16 cellular contexts compared by ENCODE assay signal in the genomic region with DNA sequence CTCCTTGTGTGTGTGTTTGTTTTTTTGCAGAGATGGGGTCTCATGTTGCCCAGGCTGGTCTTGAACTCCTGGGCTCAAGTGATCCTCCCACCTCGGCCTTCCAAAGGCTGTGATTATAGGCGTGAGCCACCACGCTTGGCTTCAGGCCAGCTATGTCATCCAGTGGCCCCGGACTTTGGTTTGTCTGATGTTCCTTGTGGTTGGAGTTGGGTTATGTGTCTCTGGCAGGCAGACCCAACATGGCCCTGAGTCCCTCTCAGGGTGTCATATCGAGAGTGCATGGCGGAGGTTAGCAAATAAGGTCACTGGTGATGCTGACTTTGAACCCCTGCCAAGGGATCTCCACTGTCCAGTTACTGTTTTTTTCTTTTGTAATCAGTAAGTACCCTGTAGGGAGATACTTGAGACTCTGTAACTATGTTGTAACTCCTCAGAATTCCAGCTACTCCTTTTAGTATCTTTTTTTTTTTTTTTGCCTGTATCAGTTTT. TPM values are rescaled to one million over a fixed set of nuclear protein-coding genes. Genes with fewer than 3 reads are reported as not detected.
DNase-seq lines count a peak whose midpoint lies in the region; ATAC-seq, FAIRE-seq and TF ChIP-seq lines count a peak whose summit lies in the region.
"Had no signal": no experiment of that assay in that cellular context is flagged by ENCODE, and none has a peak within 500 bp of the region (broad histone marks: within the 10 kb centered on the region; RNA-seq: fewer than 3 reads in every experiment).

No MANE protein-coding gene starts in this region.

- H3F3A ChIP-seq in MM.1S (ENCODE audit: insufficient read depth, low read length), result no peaks in the 10 kb centered on the region

- H3K4me1 ChIP-seq in MM.1S (ENCODE audit: low read length), result no peaks in the 10 kb centered on the region
- H3K4me1 ChIP-seq: pancreas had no signal

- no peak for TF ChIP-seq CTCF in fibroblast of mammary gland (conservative IDR thresholded peaks at IDR 0.05; ENCODE audit: control insufficient read depth, insufficient read depth, low read depth, low read length)
- no peak for TF ChIP-seq CTCF in osteocyte (IDR thresholded peaks at IDR 0.05)
- no peak for TF ChIP-seq CTCF in MM.1S (IDR thresholded peaks at IDR 0.05; ENCODE audit: low read length)

- H3K27ac Mint-ChIP-seq in osteocyte (ENCODE audit: unreplicated experiment) (peak overlapping the region; percentile 45), T-helper 17 cell (no peak overlapping the region)
- H3K27ac Mint-ChIP-seq: B cell, HFFc6 had no signal

- no peak for ATAC-seq in T-helper 17 cell
- ATAC-seq: esophagus mucosa had no signal

- no peak overlapping the region for H2AFZ ChIP-seq in MM.1S (ENCODE audit: low read length)

- FAIRE-seq in RCC 7860 (lab: Jason Lieb, UNC), result no peak
- FAIRE-seq: pancreas had no signal

- H3K27me3 Mint-ChIP-seq in osteocyte (ENCODE audit: unreplicated experiment) (no peaks in the 10 kb centered on the region), T-helper 17 cell (no peaks in the 10 kb centered on the region)
- H3K27me3 Mint-ChIP-seq: B cell had no signal

- no peak overlapping the region for H3K9ac ChIP-seq in MM.1S (ENCODE audit: low read length)

- H3K36me3 ChIP-seq in MM.1S (replicated peaks; ENCODE audit: insufficient read depth, low read length), result peaks cover 4% of the 10 kb centered on the region

- no peaks in the 10 kb centered on the region for H3K9me2 ChIP-seq in MM.1S (replicated peaks; ENCODE audit: insufficient read depth, low read length)

- H3K4me2 ChIP-seq in MM.1S (ENCODE audit: low read depth, low read length), result no peak overlapping the region

- DNase-seq in Daoy (ENCODE audit: low read depth) (peak; percentile 34), RCC 7860 (ENCODE audit: low spot score) (peak; percentile 60), fibroblast of mammary gland (ENCODE audit: low read depth) (peak; percentile 81), osteocyte (ENCODE audit: extremely low spot score, unreplicated experiment) (no peak), cerebellar nuclear complex (lab: John Stamatoyannopoulos, UW) (no peak), germinal center (ENCODE audit: low spot score) (no peak), MM.1S (no peak), T-helper 17 cell (no peak)
- DNase-seq: cortex of kidney, DND-41, HFFc6, midbrain, NCI-H2227 treated with DMSO at 0.1 percent for 48 hours, pancreas had no signal

- H3K79me2 ChIP-seq in MM.1S (ENCODE audit: low read length), result peaks cover 3% of the 10 kb centered on the region; the same call in 1 of the 2 replicates

- no peak overlapping the region for H3K27ac ChIP-seq in MM.1S (ENCODE audit: low read length)
- H3K27ac ChIP-seq: pancreas had no signal

- H3K27me3 ChIP-seq in MM.1S (replicated peaks; ENCODE audit: insufficient read depth, low read length), result no peaks in the 10 kb centered on the region
- H3K27me3 ChIP-seq: pancreas had no signal

- no peak overlapping the region for H3K4me3 ChIP-seq in fibroblast of mammary gland (ENCODE audit: control insufficient read depth, low read depth, low read length)
- H3K4me3 ChIP-seq in MM.1S (ENCODE audit: low read length), result no peak overlapping the region
- H3K4me3 ChIP-seq: pancreas had no signal

- H3K4me3 Mint-ChIP-seq in osteocyte (ENCODE audit: unreplicated experiment), result no peak overlapping the region
- no peak overlapping the region for H3K4me3 Mint-ChIP-seq in T-helper 17 cell
- H3K4me3 Mint-ChIP-seq: B cell, HFFc6 had no signal

- H4K20me1 ChIP-seq in MM.1S (ENCODE audit: insufficient read depth, low read length), result no peaks in the 10 kb centered on the region

- no peaks in the 10 kb centered on the region for H3K9me3 Mint-ChIP-seq in osteocyte (ENCODE audit: unreplicated experiment)
- H3K9me3 Mint-ChIP-seq: HFFc6 had no signal

- H3K9me3 ChIP-seq in MM.1S (replicated peaks; ENCODE audit: insufficient read depth, low read length) (no peaks in the 10 kb centered on the region), T-helper 17 cell (ENCODE audit: control insufficient read depth, low read length, poor library complexity, severe bottlenecking) (no peaks in the 10 kb centered on the region)
- H3K9me3 ChIP-seq: pancreas had no signal

- H3K36me3 Mint-ChIP-seq in osteocyte (ENCODE audit: unreplicated experiment) (peaks cover 50% of the 10 kb centered on the region), T-helper 17 cell (ENCODE audit: low read depth) (peaks cover 3% of the 10 kb centered on the region)

- H3K4me1 Mint-ChIP-seq in osteocyte (ENCODE audit: unreplicated experiment) (peaks cover 4% of the 10 kb centered on the region), T-helper 17 cell (peaks cover 3% of the 10 kb centered on the region)
- H3K4me1 Mint-ChIP-seq: B cell had no signal

RNA-seq across cellular contexts. Expression of a gene that starts 37.3 kb away (rescaled TPM):
- total RNA-seq in Daoy (2014; rRNA removed; shearing (Covaris generic)), result 112 and 152 TPM in 2 replicates
- 130 and 131 TPM in 2 replicates for total RNA-seq in osteocyte
- 10 to 100 TPM; 93.9 to 94.0 TPM for total RNA-seq in T-helper 17 cell

Comparison
In these comparisons a context has a peak if more than half of its experiments do, and no peak if none do; other contexts are left out.
1. DNase-seq: peak in Daoy (single experiment), RCC 7860 (single experiment) and fibroblast of mammary gland (single experiment); none in osteocyte (single experiment), cerebellar nuclear complex (0 of 2), germinal center (single experiment), MM.1S (single experiment) and T-helper 17 cell (0 of 3).